ENCODE assay signal across 30 cellular contexts in genomic region chr2:20653695-20654306, GRCh38. TPM values are rescaled to one million over a fixed set of nuclear protein-coding genes. Genes with fewer than 3 reads are reported as not detected.
DNase-seq lines count a peak whose midpoint lies in the region; ATAC-seq, FAIRE-seq and TF ChIP-seq lines count a peak whose summit lies in the region.
"Had no signal": no experiment of that assay in that cellular context is flagged by ENCODE, and none has a peak within 500 bp of the region (broad histone marks: within the 10 kb centered on the region; RNA-seq: fewer than 3 reads in every experiment).

No MANE protein-coding gene starts in this region.

- CTCF ChIA-PET in GM12878 (lab: Yijun Ruan, JAX): interaction anchor here (1.3 to 3.5 kb wide), 5 partner anchors 10 to 309 kb away, joined by 3 to 16 read pairs (median 4); no protein-coding TSS in a partner anchor

- BruUV-seq in GM12878 (replicated peaks; lab: Mats Ljungman, UMichigan): no TSS peak

- no peaks in the 10 kb centered on the region for H3K27me3 Mint-ChIP-seq in stimulated activated memory B cell treated with anti-CD40 and anti-IgM and Interleukin-4, amounts not matched to agents 10 μg/mL and 1 μg/mL and 100 μg/mL, for 72 hours

- H3K27ac ChIP-seq in GM12878 (ENCODE audit: control insufficient read depth, insufficient read depth) (no peak overlapping the region), spleen (no peak overlapping the region)
- H3K27ac ChIP-seq: C4-2B, esophagus muscularis mucosa, psoas muscle had no signal

- TF ChIP-seq CTCF in GM10266 (IDR thresholded peaks at IDR 0.05; ENCODE audit: control insufficient read depth, insufficient read depth, low read depth, missing control alignments): peak; percentile 9
- TF ChIP-seq CTCF in Loucy (conservative IDR thresholded peaks at IDR 0.05; ENCODE audit: low read length): peak; percentile 45; the same call in 1 of the 2 replicates
- TF ChIP-seq CTCF in GM12878 (IDR thresholded peaks at IDR 0.05 in 2 of 3, conservative IDR thresholded peaks at IDR 0.05 in 1 of 3; ENCODE audit: control insufficient read depth in 2 of 3, extremely low read depth in 1 of 3, insufficient read depth in 1 of 3, low read depth in 3 of 3, low read length in 3 of 3): no peak
- TF ChIP-seq CTCF in spleen (IDR thresholded peaks at IDR 0.05 in 8 of 11, conservative IDR thresholded peaks at IDR 0.05 in 3 of 11): no peak

- in situ Hi-C loops in GM12878 (cut with MboI): loop anchor here (25.0 kb wide), 1 partner anchor 458 kb away; the partner anchor contains the start of gene TDRD15

- 35% methylated on average over 6 of the region's 6 CpGs for WGBS in GM12878 (ENCODE audit: insufficient coverage, insufficient replicate concordance, low lambda C conversion rate, missing lambda C conversion rate)
- 80 to 87% (median 85%) methylated on average over 6 of the region's 6 CpGs for WGBS in spleen, 5 donors

- H3K79me2 ChIP-seq in Loucy (ENCODE audit: insufficient read depth, low read length) (peaks cover 4% of the 10 kb centered on the region; the same call in 1 of the 2 replicates), GM12878 (ENCODE audit: control insufficient read depth, insufficient read depth, low read length) (no peaks in the 10 kb centered on the region)

- no peaks in the 10 kb centered on the region for H3K27me3 ChIP-seq in Loucy (ENCODE audit: insufficient read depth, low read length, poor library complexity, severe bottlenecking)
- peaks cover 0 to 1% of the 10 kb centered on the region in 2 experiments; a peak in 1 of 4 replicates for H3K27me3 ChIP-seq in GM12878 (replicated peaks in 1 of 2; ENCODE audit: control insufficient read depth in 2 of 2, insufficient read depth in 2 of 2, low read length in 1 of 2)
- peaks cover 0 to 5% (median 0%) of the 10 kb centered on the region in 7 donors for H3K27me3 ChIP-seq in spleen (replicated peaks in 1 of 7)
- no peaks in the 10 kb centered on the region for H3K27me3 ChIP-seq in MG63
- H3K27me3 ChIP-seq: esophagus muscularis mucosa had no signal

- H4K20me1 ChIP-seq in Loucy (ENCODE audit: insufficient read depth, low read length, poor library complexity, severe bottlenecking) (no peaks in the 10 kb centered on the region), GM12878 (ENCODE audit: control insufficient read depth, insufficient read depth) (no peaks in the 10 kb centered on the region)

- H3K4me3 ChIP-seq in Loucy (ENCODE audit: low read length, poor library complexity, severe bottlenecking) (peak overlapping the region; percentile 28), GM12878 (no peak overlapping the region), spleen (no peak overlapping the region), MG63 (no peak overlapping the region)
- H3K4me3 ChIP-seq: esophagus muscularis mucosa, psoas muscle had no signal

- H3K9me3 ChIP-seq in Loucy (ENCODE audit: insufficient read depth, low read depth, low read length) (no peaks in the 10 kb centered on the region), GM12878 (replicated peaks; ENCODE audit: control insufficient read depth, insufficient read depth, low read length) (no peaks in the 10 kb centered on the region), spleen (no peaks in the 10 kb centered on the region), MG63 (no peaks in the 10 kb centered on the region)
- H3K9me3 ChIP-seq: esophagus muscularis mucosa, psoas muscle had no signal

- no peaks in the 10 kb centered on the region; the same call in 1 of the 2 replicates for H3F3A ChIP-seq in Loucy (ENCODE audit: low read depth)

- intact Hi-C loops in GM12878 (cut with micrococcal nuclease; ENCODE audit: unreplicated experiment) (no loop called here), spleen (cut with DNase I; ENCODE audit: low total_unique reads) (no loop called here)

- peak overlapping the region; percentile 66 for H3K9ac ChIP-seq in Loucy (ENCODE audit: low read depth, low read length, poor library complexity, severe bottlenecking)
- no peak overlapping the region for H3K9ac ChIP-seq in GM12878 (ENCODE audit: control insufficient read depth, insufficient read depth, low read length)

- H3K4me2 ChIP-seq in Loucy (ENCODE audit: low read depth, low read length, poor library complexity, severe bottlenecking) (peak overlapping the region; percentile 47), GM12878 (ENCODE audit: control insufficient read depth, insufficient read depth) (no peak overlapping the region)

- RAD21 ChIA-PET in GM12878 (lab: Charles Lee; ENCODE audit: unreplicated experiment): no interaction called here

- H3K36me3 ChIP-seq in Loucy (ENCODE audit: insufficient read depth, low read length): no peaks in the 10 kb centered on the region
- H3K36me3 ChIP-seq in GM12878 (ENCODE audit: control insufficient read depth in 2 of 2, insufficient read depth in 2 of 2, low read length in 1 of 2): no peaks in the 10 kb centered on the region
- H3K36me3 ChIP-seq in spleen: no peaks in the 10 kb centered on the region
- no peaks in the 10 kb centered on the region for H3K36me3 ChIP-seq in MG63
- H3K36me3 ChIP-seq: esophagus muscularis mucosa had no signal

- H3K4me3 Mint-ChIP-seq in stimulated activated memory B cell treated with anti-CD40 and anti-IgM and Interleukin-4, amounts not matched to agents 10 μg/mL and 1 μg/mL and 100 μg/mL, for 72 hours: no peak overlapping the region
- H3K4me3 Mint-ChIP-seq: T-cell had no signal

- H3K9me2 ChIP-seq in Loucy (replicated peaks; ENCODE audit: low read depth, low read length): no peaks in the 10 kb centered on the region

- no peaks in the 10 kb centered on the region for H3K36me3 Mint-ChIP-seq in stimulated activated memory B cell treated with anti-CD40 and anti-IgM and Interleukin-4, amounts not matched to agents 10 μg/mL and 1 μg/mL and 100 μg/mL, for 72 hours
- H3K36me3 Mint-ChIP-seq: naive thymus-derived CD4-positive, alpha-beta T cell; T-cell; type B pancreatic cell had no signal

- ATAC-seq in GM12878 (no peak), GM19328 (IDR thresholded peaks at IDR 0.05; ENCODE audit: unreplicated experiment) (no peak)
- no peak for ATAC-seq in stimulated activated memory B cell treated with anti-CD40 and anti-IgM and Interleukin-4, amounts not matched to agents 10 μg/mL and 1 μg/mL and 100 μg/mL, for 72 hours
- ATAC-seq: naive thymus-derived CD4-positive, alpha-beta T cell; Panc1; psoas muscle; sciatic nerve; T-cell had no signal

- no peak overlapping the region for H3K27ac Mint-ChIP-seq in stimulated activated memory B cell treated with anti-CD40 and anti-IgM and Interleukin-4, amounts not matched to agents 10 μg/mL and 1 μg/mL and 100 μg/mL, for 72 hours
- H3K27ac Mint-ChIP-seq: type B pancreatic cell had no signal

- FAIRE-seq in GM12878 (lab: Jason Lieb, UNC): no peak
- FAIRE-seq: G401.6 had no signal

- TF ChIP-seq EP300 in GM12878 (IDR thresholded peaks at IDR 0.05; ENCODE audit: borderline replicate concordance in 1 of 2, control insufficient read depth in 1 of 2, low read depth in 2 of 2, low read length in 2 of 2): no peak

- H2AFZ ChIP-seq in Loucy (ENCODE audit: low read length): 0 out of 2 replicates have a peak overlapping the region, but pooled peaks have one; percentile 30
- H2AFZ ChIP-seq in GM12878 (ENCODE audit: control insufficient read depth, low read depth, low read length): no peak overlapping the region

- POLR2A ChIA-PET in GM12878 (lab: Charles Lee): no interaction called here

- peaks cover 73% of the 10 kb centered on the region for H3K4me1 ChIP-seq in Loucy (ENCODE audit: insufficient read depth, low read length, poor library complexity, severe bottlenecking)
- H3K4me1 ChIP-seq in GM12878 (ENCODE audit: control insufficient read depth, insufficient read depth, low read length): peaks cover 4% of the 10 kb centered on the region
- peaks cover 18 to 28% (median 24%) of the 10 kb centered on the region in 6 donors for H3K4me1 ChIP-seq in spleen

- SMC1A ChIA-PET in GM12878 (lab: Charles Lee; ENCODE audit: uncharacterized antibody, unreplicated experiment): interaction anchor here (1.1 kb wide), 1 partner anchor 310 kb away, joined by 3 read pairs; no protein-coding TSS in a partner anchor

- H3K9me3 Mint-ChIP-seq in stimulated activated memory B cell treated with anti-CD40 and anti-IgM and Interleukin-4, amounts not matched to agents 10 μg/mL and 1 μg/mL and 100 μg/mL, for 72 hours: no peaks in the 10 kb centered on the region
- H3K9me3 Mint-ChIP-seq: T-cell, type B pancreatic cell had no signal

- no peak for TF ChIP-seq POLR2A in GM12878 (IDR thresholded peaks at IDR 0.05; ENCODE audit: low read depth, low read length)
- TF ChIP-seq POLR2A in spleen (IDR thresholded peaks at IDR 0.05): no peak

- DNase-seq in GM10266 (ENCODE audit: extremely low spot score) (no peak), GM12878 (ENCODE audit: low read depth, low spot score) (no peak), spleen (peak; percentile 63), MG63 (no peak)
- DNase-seq: activated CD4-positive, alpha-beta T cell treated with anti-CD3 and anti-CD28 coated beads, Interleukin-2, amount 50 U/mL, for 4 hours; activated naive CD4-positive, alpha-beta T cell treated with Interleukin-2 at 50 U/mL for 16 hours; activated T-cell treated with anti-CD3 and anti-CD28 coated beads, Interleukin-2, amount 50 U/mL, for 48 hours; COR-L47; DMS53; foreskin fibroblast; HCEC 1CT; Karpas-422; naive thymus-derived CD4-positive, alpha-beta T cell; NCI-H146; NCI-H226; NCI-H69; nucleus accumbens; stimulated activated CD4-positive, alpha-beta T cell treated with anti-CD3 and anti-CD28 coated beads, Interleukin-4, amount 100 ng/mL, for 1 hour; substantia nigra; T-cell had no signal

- H3K4me1 Mint-ChIP-seq in stimulated activated memory B cell treated with anti-CD40 and anti-IgM and Interleukin-4, amounts not matched to agents 10 μg/mL and 1 μg/mL and 100 μg/mL, for 72 hours: peaks cover 22% of the 10 kb centered on the region

- no peak for TF ChIP-seq RAD21 in GM12878 (IDR thresholded peaks at IDR 0.05; ENCODE audit: insufficient read depth, low read depth, low read length)

RNA-seq across cellular contexts. Expression of gene HS1BP3, which starts 2.9 kb away (rescaled TPM):
- 22.1 and 26.1 TPM in 2 replicates for total RNA-seq in GM12878 (2013; cell fraction: nucleolus; rRNA removed)
- total RNA-seq in GM12878 (2014; rRNA removed): 5.0 TPM in 2 replicates
- total RNA-seq in GM12878 (2014; rRNA removed; fragmentation: Illumina TruSeq; extraction: Trizol): 3.5 and 3.6 TPM in 2 replicates
- total RNA-seq in GM12878 (2021): 4.8 and 5.3 TPM in 2 replicates
- 1.8 TPM for polyA plus RNA-seq in GM12878 (2011; ENCODE audit: low read depth)
- 3.5 and 6.2 TPM in 2 replicates for polyA plus RNA-seq in GM12878 (2011; rRNA removed)
- polyA plus RNA-seq in GM12878 (2011; cell fraction: cytosol; rRNA removed): 7.0 and 7.7 TPM in 2 replicates
- 18.3 and 19.8 TPM in 2 replicates for polyA plus RNA-seq in GM12878 (2011; cell fraction: nucleus; rRNA removed)
- 6.2 and 7.2 TPM in 2 replicates for polyA plus RNA-seq in GM12878 (2012)
- polyA plus RNA-seq in GM12878 (2014; fragmentation: Illumina TruSeq; extraction: Trizol): 3.8 TPM in 2 replicates
- under 1 TPM; 0.47 to 0.57 TPM for polyA plus RNA-seq in GM12878 (2014; fragmentation: Nextera tagmentation; extraction: Ambion mirVana)
- polyA plus RNA-seq in GM12878 (2014; rRNA removed): 5.0 and 5.6 TPM in 2 replicates
- 1 to 10 TPM; 4.3 to 7.2 TPM for polyA plus RNA-seq in GM12878 (2016; fragmentation: Nextera tagmentation; extraction: Ambion mirVana)
- polyA minus RNA-seq in GM12878 (2011; rRNA and poly(A)+ RNA removed): 4.7 and 10.1 TPM in 2 replicates
- 2.2 and 3.1 TPM in 2 replicates for polyA minus RNA-seq in GM12878 (2011; cell fraction: cytosol; rRNA and poly(A)+ RNA removed)
- polyA minus RNA-seq in GM12878 (2011; cell fraction: nucleus; rRNA and poly(A)+ RNA removed): 12.8 and 18.7 TPM in 2 replicates
- total RNA-seq in spleen: 10 to 100 TPM; 21.1 to 38.0 (median 31.3) TPM
- polyA plus RNA-seq in spleen: 10 to 100 TPM in 2 of 3 donors, 1 to 10 TPM in 1; 8.8 to 23.5 (median 13.8) TPM
- 10.9 and 28.0 TPM in 2 replicates for total RNA-seq in MG63 (2014; rRNA removed; shearing (Covaris generic); ENCODE audit: low replicate concordance)

RNA-seq across cellular contexts. Expression of gene GDF7, which starts 13.1 kb away (rescaled TPM):
- not detected in 2 replicates for total RNA-seq in GM12878 (2013; cell fraction: nucleolus; rRNA removed)
- total RNA-seq in GM12878 (2014; rRNA removed) (0.05 and 0.11 TPM in 2 replicates), GM12878 (2014; rRNA removed; fragmentation: Illumina TruSeq; extraction: Trizol) (0.04 and 0.05 TPM in 2 replicates), GM12878 (2021) (0.05 and 0.08 TPM in 2 replicates), spleen (1 to 10 TPM in 6 of 7 donors, under 1 TPM in 1; 0.83 to 3.8 (median 2.0) TPM)
- polyA plus RNA-seq in GM12878 (2011; ENCODE audit: low read depth): 0.16 TPM
- polyA plus RNA-seq in GM12878 (2011; rRNA removed) (not detected in 2 replicates), GM12878 (2014; fragmentation: Illumina TruSeq; extraction: Trizol) (0.04 and 0.05 TPM in 2 replicates), GM12878 (2014; fragmentation: Nextera tagmentation; extraction: Ambion mirVana) (under 1 TPM; 0.02 TPM), GM12878 (2014; rRNA removed) (0.04 and 0.06 TPM in 2 replicates), GM12878 (2016; fragmentation: Nextera tagmentation; extraction: Ambion mirVana) (under 1 TPM; 0.04 to 0.08 TPM), spleen (1 to 10 TPM in 1 of 3 donors, under 1 TPM in 2; 0.87 to 1.8 (median 0.89) TPM)
- 0.01 and 0.02 TPM in 2 replicates for polyA plus RNA-seq in GM12878 (2011; cell fraction: cytosol; rRNA removed)
- polyA plus RNA-seq in GM12878 (2011; cell fraction: nucleus; rRNA removed): 0.03 TPM in 2 replicates
- 0.13 and 0.16 TPM in 2 replicates for polyA plus RNA-seq in GM12878 (2012)
- polyA minus RNA-seq in GM12878 (2011; rRNA and poly(A)+ RNA removed): under 0.01 TPM in 1 of 2 replicates, not detected in the other
- polyA minus RNA-seq in GM12878 (2011; cell fraction: cytosol; rRNA and poly(A)+ RNA removed): not detected in 2 replicates
- polyA minus RNA-seq in GM12878 (2011; cell fraction: nucleus; rRNA and poly(A)+ RNA removed): not detected in 2 replicates
- not detected in 2 replicates for total RNA-seq in MG63 (2014; rRNA removed; shearing (Covaris generic); ENCODE audit: low replicate concordance)

Comparison
In these comparisons a context has a peak if more than half of its experiments do, and no peak if none do; other contexts are left out.
1. CTCF ChIP-seq: peak in GM10266 (single experiment) and Loucy (single experiment); none in GM12878 (0 of 3) and spleen (0 of 11).